13 cellular contexts compared by ENCODE assay signal in the genomic region with DNA sequence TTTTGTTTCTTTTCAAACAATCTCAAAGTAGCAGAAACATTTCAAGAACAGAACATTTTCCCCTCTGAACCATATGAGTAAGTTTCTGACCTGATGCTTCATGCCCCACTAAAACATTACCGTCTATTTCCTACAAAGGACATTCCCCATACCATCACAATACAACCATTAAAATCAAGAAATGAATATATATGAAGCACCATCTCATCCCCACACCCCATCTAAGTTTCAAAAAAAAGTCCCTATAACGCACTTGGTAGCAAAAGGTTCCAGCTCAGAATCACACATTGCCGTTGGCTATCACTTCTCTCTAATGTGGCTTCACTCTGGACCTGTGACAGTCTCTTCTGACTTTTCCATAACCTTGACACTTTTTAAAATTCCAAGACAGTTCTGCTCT. TPM values are rescaled to one million over a fixed set of nuclear protein-coding genes. Genes with fewer than 3 reads are reported as not detected.
DNase-seq lines count a peak whose midpoint lies in the region; ATAC-seq and TF ChIP-seq lines count a peak whose summit lies in the region.
"Had no signal": no experiment of that assay in that cellular context is flagged by ENCODE, and none has a peak within 500 bp of the region (broad histone marks: within the 10 kb centered on the region; RNA-seq: fewer than 3 reads in every experiment).

No MANE protein-coding gene starts in this region.

- H4K20me1 ChIP-seq in osteoblast (ENCODE audit: insufficient read depth, low read length), result no peaks in the 10 kb centered on the region

- H3K27me3 ChIP-seq in osteoblast (ENCODE audit: insufficient read depth, low read length), result no peaks in the 10 kb centered on the region
- H3K27me3 ChIP-seq: Peyer's patch, upper lobe of left lung had no signal

- peak; percentile 69 for ATAC-seq in HG02852 (IDR thresholded peaks at IDR 0.05; ENCODE audit: unreplicated experiment)
- no peak for ATAC-seq in activated B cell treated with CpG ODN at 0.5 μM for 24 hours (ENCODE audit: low read depth)
- ATAC-seq in stimulated activated naive CD8-positive, alpha-beta T cell treated with anti-CD3 and anti-CD28 coated beads, Interleukin-15, Interleukin-2, amounts not matched to agents 100 U/mL and 50 U/mL, for 24 hours, result peak; percentile 91
- no peak for ATAC-seq in GM21737 (IDR thresholded peaks at IDR 0.05; ENCODE audit: unreplicated experiment)
- ATAC-seq: HepG2 had no signal

- no peak overlapping the region for H2AFZ ChIP-seq in osteoblast (ENCODE audit: low read length)

- H3K4me1 Mint-ChIP-seq in activated T-cell treated with anti-CD3 and anti-CD28 coated beads, Interleukin-2, amount 50 U/mL, for 24 hours (ENCODE audit: low read depth), result peaks cover 83% of the 10 kb centered on the region
- peaks cover 76% of the 10 kb centered on the region for H3K4me1 Mint-ChIP-seq in activated B cell treated with CpG ODN at 0.5 μM for 24 hours

- CTCF ChIA-PET in activated B cell treated with CpG ODN at 0.5 μM for 24 hours (lab: Charles Lee), result no interaction called here

- POLR2A ChIA-PET in activated B cell treated with CpG ODN at 0.5 μM for 24 hours (lab: Charles Lee), result interaction anchor here (0.9 kb wide), 1 partner anchor 10 kb away, joined by 4 read pairs; no protein-coding TSS in a partner anchor

- H3K27ac Mint-ChIP-seq in activated T-cell treated with anti-CD3 and anti-CD28 coated beads, Interleukin-2, amount 50 U/mL, for 24 hours, result peak overlapping the region; percentile 94
- H3K27ac Mint-ChIP-seq in activated B cell treated with CpG ODN at 0.5 μM for 24 hours, result peak overlapping the region; percentile 71

- TF ChIP-seq CTCF in activated B cell treated with CpG ODN at 0.5 μM for 24 hours (IDR thresholded peaks at IDR 0.05) (no peak), osteoblast (IDR thresholded peaks at IDR 0.05; ENCODE audit: extremely low read depth, low read depth, low read length) (no peak)

- DNase-seq in activated T-cell treated with anti-CD3 and anti-CD28 coated beads, Interleukin-2, amount 50 U/mL, for 24 hours, result no peak
- DNase-seq in activated T-cell treated with anti-CD3 and anti-CD28 coated beads, Interleukin-2, amount 50 U/mL, for 1 hour, result no peak
- DNase-seq in activated B cell treated with CpG ODN at 0.5 μM for 24 hours, result no peak
- no peak for DNase-seq in stimulated activated naive CD8-positive, alpha-beta T cell treated with anti-CD3 and anti-CD28 coated beads, Interleukin-15, Interleukin-2, amounts not matched to agents 100 U/mL and 50 U/mL, for 24 hours
- no peak for DNase-seq in osteoblast (ENCODE audit: insufficient read length, low spot score, missing footprints)
- no peak for DNase-seq in substantia nigra (lab: John Stamatoyannopoulos, UW)
- DNase-seq: amygdala, NCI-H446 treated with DMSO at 0.1 percent for 48 hours, Peyer's patch, upper lobe of left lung had no signal

- H3K36me3 Mint-ChIP-seq in activated T-cell treated with anti-CD3 and anti-CD28 coated beads, Interleukin-2, amount 50 U/mL, for 24 hours (ENCODE audit: low read depth), result peaks cover 30% of the 10 kb centered on the region
- H3K36me3 Mint-ChIP-seq in activated B cell treated with CpG ODN at 0.5 μM for 24 hours (ENCODE audit: low read depth), result peaks cover 13% of the 10 kb centered on the region

- H3K4me3 Mint-ChIP-seq in activated T-cell treated with anti-CD3 and anti-CD28 coated beads, Interleukin-2, amount 50 U/mL, for 24 hours, result peak overlapping the region; percentile 59
- H3K4me3 Mint-ChIP-seq in activated B cell treated with CpG ODN at 0.5 μM for 24 hours, result peak overlapping the region; percentile 29

- H3K4me1 ChIP-seq in osteoblast (ENCODE audit: insufficient read depth, low read length), result peaks cover 6% of the 10 kb centered on the region

- no peak overlapping the region for H3K4me2 ChIP-seq in osteoblast (ENCODE audit: insufficient read depth, low read length)

- intact Hi-C loops in activated B cell treated with CpG ODN at 0.5 μM for 24 hours (cut with micrococcal nuclease), result no loop called here

- no peaks in the 10 kb centered on the region for H3K9me3 ChIP-seq in osteoblast (ENCODE audit: low read depth, low read length)
- H3K9me3 ChIP-seq: Peyer's patch, upper lobe of left lung had no signal

- H3K27me3 Mint-ChIP-seq in activated T-cell treated with anti-CD3 and anti-CD28 coated beads, Interleukin-2, amount 50 U/mL, for 24 hours, result no peaks in the 10 kb centered on the region
- no peaks in the 10 kb centered on the region for H3K27me3 Mint-ChIP-seq in activated B cell treated with CpG ODN at 0.5 μM for 24 hours

- no peaks in the 10 kb centered on the region for H3K79me2 ChIP-seq in osteoblast (ENCODE audit: insufficient read depth, low read length)

- no peak overlapping the region for H3K27ac ChIP-seq in osteoblast (ENCODE audit: low read depth, low read length)
- H3K27ac ChIP-seq in substantia nigra (ENCODE audit: low read depth, low read length, poor library complexity, severe bottlenecking), result no peak overlapping the region
- H3K27ac ChIP-seq: Peyer's patch, upper lobe of left lung had no signal

- no peaks in the 10 kb centered on the region for H3K36me3 ChIP-seq in osteoblast (ENCODE audit: insufficient read depth, low read length)
- H3K36me3 ChIP-seq: Peyer's patch, upper lobe of left lung had no signal

- no peak overlapping the region for H3K4me3 ChIP-seq in osteoblast (ENCODE audit: insufficient read depth, low read length)
- H3K4me3 ChIP-seq: Peyer's patch, upper lobe of left lung had no signal

- H3K9me3 Mint-ChIP-seq in activated T-cell treated with anti-CD3 and anti-CD28 coated beads, Interleukin-2, amount 50 U/mL, for 24 hours, result no peaks in the 10 kb centered on the region
- no peaks in the 10 kb centered on the region for H3K9me3 Mint-ChIP-seq in activated B cell treated with CpG ODN at 0.5 μM for 24 hours

RNA-seq across cellular contexts. Expression of gene EMB, which starts 6.0 kb away (rescaled TPM):
- total RNA-seq in activated B cell treated with CpG ODN at 0.5 μM for 24 hours, result 70.2 and 72.1 TPM in 2 replicates
- 14.5 and 17.4 TPM in 2 replicates for total RNA-seq in osteoblast
- total RNA-seq: HepG2 had no signal

Comparison
In these comparisons a context has a peak if more than half of its experiments do, and no peak if none do; other contexts are left out.
1. ATAC-seq: peak in HG02852 (single experiment) and stimulated activated naive CD8-positive, alpha-beta T cell treated with anti-CD3 and anti-CD28 coated beads, Interleukin-15, Interleukin-2, amounts not matched to agents 100 U/mL and 50 U/mL, for 24 hours (single experiment); none in activated B cell treated with CpG ODN at 0.5 μM for 24 hours (single experiment) and GM21737 (single experiment).